17 cellular contexts compared by ENCODE assay signal in genomic region chr4:7210818-7211217, GRCh38. TPM values are rescaled to one million over a fixed set of nuclear protein-coding genes. Genes with fewer than 3 reads are reported as not detected.
A peak's percentile ranks its signal among the peaks of the same experiment; 100 is the strongest.
DNase-seq lines count a peak whose midpoint lies in the region; ATAC-seq and TF ChIP-seq lines count a peak whose summit lies in the region.
"Had no signal": no experiment of that assay in that cellular context is flagged by ENCODE, and none has a peak within 500 bp of the region (broad histone marks: within the 10 kb centered on the region; RNA-seq: fewer than 3 reads in every experiment).

No MANE protein-coding gene starts in this region.

- no peaks in the 10 kb centered on the region for H3K4me1 ChIP-seq in effector memory CD4-positive, alpha-beta T cell (ENCODE audit: control insufficient read depth, insufficient read depth, low read length, poor library complexity, severe bottlenecking)
- peaks cover 4 to 23% (median 15%) of the 10 kb centered on the region in 4 donors for H3K4me1 ChIP-seq in transverse colon

- no peak overlapping the region for H3K27ac ChIP-seq in effector memory CD4-positive, alpha-beta T cell (ENCODE audit: insufficient read depth, low read length, poor library complexity, severe bottlenecking)
- no peak overlapping the region for H3K27ac ChIP-seq in transverse colon
- H3K27ac ChIP-seq: BLaER1, heart left ventricle had no signal

- intact Hi-C loops in transverse colon (cut with DNase I; ENCODE audit: low total_unique reads), result no loop called here
- intact Hi-C loops in left colon (cut with DNase I, micrococcal nuclease), result no loop called here

- WGBS in transverse colon (ENCODE audit: low coverage in 1 of 2), 2 donors, result 45 to 89% methylated on average over 2 to 3 of the region's 3 CpGs

- DNase-seq in ACHN (peak; percentile 81), HS-5 (ENCODE audit: low read depth) (peak; percentile 76), cardiac fibroblast (ENCODE audit: low read depth in 2 of 2) (peak; percentile 72 to 84), myocyte (ENCODE audit: low read depth) (peak; percentile 48), transverse colon (no peak), GM10248 (ENCODE audit: extremely low spot score) (no peak), left colon (no peak)
- DNase-seq in effector memory CD4-positive, alpha-beta T cell, result no peak
- DNase-seq: activated CD4-positive, CD25-positive, alpha-beta regulatory T cell treated with anti-CD3 and anti-CD28 coated beads, Interleukin-2, amount 50 U/mL, for 72 hours; activated T-cell treated with anti-CD3 and anti-CD28 coated beads, Interleukin-2, amount 50 U/mL, for 1 hour; NCI-H1105 treated with DMSO at 0.1 percent for 48 hours; nucleus accumbens; stimulated activated CD4-positive, alpha-beta T cell treated with anti-CD3 and anti-CD28 coated beads, Interleukin-15, amount 100 ng/mL, for 24 hours; T-cell had no signal

- no peak for TF ChIP-seq POLR2A in transverse colon (IDR thresholded peaks at IDR 0.05)

- POLR2A ChIA-PET in GM10248 (lab: Yijun Ruan, JAX), result no interaction called here

- no peak for ATAC-seq in left colon
- ATAC-seq: heart left ventricle, T-cell had no signal

- in situ Hi-C loops in ACHN (cut with HindIII; ENCODE audit: low pct_ligation_motif_present, low pct_unique_long_range_greater_than_20kb, low sequenced_read_pairs), result no loop called here
- in situ Hi-C loops in transverse colon (cut with MboI; ENCODE audit: low pct_ligation_motif_present in 1 of 4, low pct_unique_long_range_greater_than_20kb in 1 of 4, low sequenced_read_pairs in 3 of 4), result no loop called here

- no peak for TF ChIP-seq CTCF in cardiac fibroblast (IDR thresholded peaks at IDR 0.05; ENCODE audit: low read depth, low read length)
- no peak for TF ChIP-seq CTCF in transverse colon (IDR thresholded peaks at IDR 0.05)
- no peak for TF ChIP-seq CTCF in GM10248 (IDR thresholded peaks at IDR 0.05; ENCODE audit: control extremely low read depth, extremely low read depth, low read depth, missing control alignments)

- CTCF ChIA-PET in GM10248 (lab: Yijun Ruan, JAX), result interaction anchor here (0.8 kb wide), 1 partner anchor 10 kb away, joined by 3 read pairs; no protein-coding TSS in a partner anchor

- no peak for TF ChIP-seq EP300 in transverse colon (IDR thresholded peaks at IDR 0.05; ENCODE audit: low read depth)

- no peaks in the 10 kb centered on the region for H3K36me3 ChIP-seq in effector memory CD4-positive, alpha-beta T cell (ENCODE audit: control insufficient read depth, insufficient read depth, low read length)
- H3K36me3 ChIP-seq in transverse colon, result no peaks in the 10 kb centered on the region
- H3K36me3 ChIP-seq: heart left ventricle had no signal

- no peaks in the 10 kb centered on the region for H3K9me3 ChIP-seq in effector memory CD4-positive, alpha-beta T cell (ENCODE audit: control insufficient read depth, low read length)
- peaks cover 0 to 5% of the 10 kb centered on the region in 2 donors for H3K9me3 ChIP-seq in transverse colon

- no peaks in the 10 kb centered on the region for H3K27me3 ChIP-seq in effector memory CD4-positive, alpha-beta T cell (replicated peaks; ENCODE audit: control insufficient read depth, insufficient read depth, low read length, poor library complexity, severe bottlenecking)
- H3K27me3 ChIP-seq in transverse colon, result peaks cover 6% of the 10 kb centered on the region
- H3K27me3 ChIP-seq: BLaER1 had no signal

- H3K4me3 ChIP-seq in cardiac fibroblast (replicated peaks in 1 of 2; ENCODE audit: low read depth in 2 of 2, low read length in 2 of 2) (no peak overlapping the region), transverse colon (no peak overlapping the region)
- no peak overlapping the region for H3K4me3 ChIP-seq in effector memory CD4-positive, alpha-beta T cell (ENCODE audit: insufficient read depth, low read depth, low read length, poor library complexity, severe bottlenecking)
- H3K4me3 ChIP-seq: BLaER1, heart left ventricle had no signal

RNA-seq across cellular contexts. Expression of gene SORCS2, which starts 18.5 kb away (rescaled TPM):
- total RNA-seq in myocyte (2.8 and 4.4 TPM in 2 replicates), transverse colon (1 to 10 TPM in 1 of 4 donors, under 1 TPM in 2, not detected in 1; 0.48 to 1.8 (median 0.68) TPM), left colon (under 1 TPM; 0.21 to 0.92 TPM)
- 21.0 TPM for polyA plus RNA-seq in myocyte (2012)
- total RNA-seq: HT-29 had no signal

Comparison
In these comparisons a context has a peak if more than half of its experiments do, and no peak if none do; other contexts are left out.
1. DNase-seq: peak in ACHN (single experiment), HS-5 (single experiment), cardiac fibroblast (2 of 2) and myocyte (single experiment); none in effector memory CD4-positive, alpha-beta T cell (0 of 3), transverse colon (single experiment), GM10248 (single experiment) and left colon (0 of 2).